ENCODE assay signal across 16 cellular contexts in the genomic region with DNA sequence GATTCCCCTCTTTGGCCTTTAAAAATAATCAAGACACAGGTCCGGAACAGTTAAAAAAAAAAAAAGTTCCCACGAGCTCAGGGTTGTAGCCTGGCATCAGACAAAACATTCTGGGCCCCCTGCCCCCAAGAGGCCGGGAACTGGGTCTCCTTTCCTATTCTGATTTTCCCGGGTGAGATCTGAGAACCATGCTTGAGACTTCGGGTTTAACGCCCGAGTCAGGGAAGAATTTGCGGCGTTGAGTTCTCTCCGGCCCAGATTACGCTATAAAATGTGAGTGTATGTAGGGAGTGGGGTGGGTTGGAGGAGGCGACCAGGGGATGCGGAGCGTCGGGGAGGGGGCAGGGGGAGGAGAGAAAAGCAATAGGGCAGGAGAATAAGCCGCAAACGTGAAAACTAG. TPM values are rescaled to one million over a fixed set of nuclear protein-coding genes. Genes with fewer than 3 reads are reported as not detected.
DNase-seq lines count a peak whose midpoint lies in the region; ATAC-seq lines count a peak whose summit lies in the region.
"Had no signal": no experiment of that assay in that cellular context is flagged by ENCODE, and none has a peak within 500 bp of the region (broad histone marks: within the 10 kb centered on the region; RNA-seq: fewer than 3 reads in every experiment).

No MANE protein-coding gene starts in this region.

- H3K27ac ChIP-seq in iPS-18a (ENCODE audit: low read length), result no peak overlapping the region
- H3K27ac ChIP-seq: ascending aorta had no signal

- no peaks in the 10 kb centered on the region for H3K9me3 ChIP-seq in iPS-18a (ENCODE audit: control insufficient read depth, low read depth, low read length)

- ATAC-seq in activated T-cell treated with anti-CD3 and anti-CD28 coated beads, Interleukin-2, amount 50 U/mL, for 4 hours, result no peak
- no peak for ATAC-seq in stimulated activated effector memory CD8-positive, alpha-beta T cell treated with anti-CD3 and anti-CD28 coated beads, Interleukin-12 subunit alpha, Interleukin-12 subunit beta, amount 100 ng/mL, for 72 hours
- ATAC-seq in GM19324 (IDR thresholded peaks at IDR 0.05; ENCODE audit: low FRiP score, unreplicated experiment), result no peak

- peaks cover 49% of the 10 kb centered on the region for H3K4me1 ChIP-seq in iPS-18a (ENCODE audit: control insufficient read depth, low read depth, low read length)

- no peak overlapping the region for H3K9ac ChIP-seq in iPS-18a (ENCODE audit: low read length)

- peak overlapping the region; percentile 42 for H3K4me3 Mint-ChIP-seq in activated T-cell treated with anti-CD3 and anti-CD28 coated beads, Interleukin-2, amount 50 U/mL, for 4 hours
- no peak overlapping the region for H3K4me3 Mint-ChIP-seq in activated T-helper 1 cell treated with anti-CD3 and anti-CD28 coated beads, Interleukin-12 subunit alpha, Interleukin-12 subunit beta, Interleukin-2, Interleukin-4 antibody, amounts not matched to agents 30 ng/mL and 10 ng/mL and 1 ng/mL, durations not matched to agents 14 hours and 24 hours and 36 hours
- peak overlapping the region; percentile 50 for H3K4me3 Mint-ChIP-seq in stimulated activated effector memory CD8-positive, alpha-beta T cell treated with anti-CD3 and anti-CD28 coated beads, Interleukin-12 subunit alpha, Interleukin-12 subunit beta, amount 100 ng/mL, for 72 hours

- H3K27ac Mint-ChIP-seq in activated T-helper 1 cell treated with anti-CD3 and anti-CD28 coated beads, Interleukin-12 subunit alpha, Interleukin-12 subunit beta, Interleukin-2, Interleukin-4 antibody, amounts not matched to agents 30 ng/mL and 10 ng/mL and 1 ng/mL, durations not matched to agents 14 hours and 24 hours and 36 hours, result peak overlapping the region; percentile 69
- H3K27ac Mint-ChIP-seq in stimulated activated effector memory CD8-positive, alpha-beta T cell treated with anti-CD3 and anti-CD28 coated beads, Interleukin-12 subunit alpha, Interleukin-12 subunit beta, amount 100 ng/mL, for 72 hours, result no peak overlapping the region
- H3K27ac Mint-ChIP-seq: memory B cell had no signal

- peaks cover 33% of the 10 kb centered on the region for H3K4me1 Mint-ChIP-seq in activated T-cell treated with anti-CD3 and anti-CD28 coated beads, Interleukin-2, amount 50 U/mL, for 4 hours (ENCODE audit: low read depth)
- H3K4me1 Mint-ChIP-seq in activated T-helper 1 cell treated with anti-CD3 and anti-CD28 coated beads, Interleukin-12 subunit alpha, Interleukin-12 subunit beta, Interleukin-2, Interleukin-4 antibody, amounts not matched to agents 30 ng/mL and 10 ng/mL and 1 ng/mL, durations not matched to agents 14 hours and 24 hours and 36 hours (ENCODE audit: low read depth), result peaks cover 6% of the 10 kb centered on the region
- peaks cover 40% of the 10 kb centered on the region for H3K4me1 Mint-ChIP-seq in stimulated activated effector memory CD8-positive, alpha-beta T cell treated with anti-CD3 and anti-CD28 coated beads, Interleukin-12 subunit alpha, Interleukin-12 subunit beta, amount 100 ng/mL, for 72 hours

- DNase-seq in activated T-cell treated with anti-CD3 and anti-CD28 coated beads, Interleukin-2, amount 50 U/mL, for 4 hours, result no peak
- no peak for DNase-seq in activated T-cell treated with anti-CD3 and anti-CD28 coated beads for 4 hours
- DNase-seq in activated T-helper 1 cell treated with anti-CD3 and anti-CD28 coated beads, Interleukin-12 subunit alpha, Interleukin-12 subunit beta, Interleukin-2, Interleukin-4 antibody, amounts not matched to agents 30 ng/mL and 10 ng/mL and 1 ng/mL, durations not matched to agents 14 hours and 24 hours and 36 hours (ENCODE audit: low spot score), result no peak
- DNase-seq in stimulated activated effector memory CD8-positive, alpha-beta T cell treated with anti-CD3 and anti-CD28 coated beads, Interleukin-12 subunit alpha, Interleukin-12 subunit beta, amount 100 ng/mL, for 72 hours (ENCODE audit: low spot score in 2 of 2), result peak in 1 of 2 donors; percentile 44
- no peak for DNase-seq in OCI-M1 (lab: John Stamatoyannopoulos, UW)
- DNase-seq in NCI-H1930 (lab: John Stamatoyannopoulos, UW), result no peak
- DNase-seq: AML-193, KG1, NCI-H2107, small intestine had no signal

- H3K27me3 ChIP-seq in iPS-18a (ENCODE audit: control insufficient read depth, insufficient read depth, low read length), result peaks cover 100% of the 10 kb centered on the region

- H3K36me3 ChIP-seq in iPS-18a (ENCODE audit: control insufficient read depth, low read depth, low read length), result no peaks in the 10 kb centered on the region
- H3K36me3 ChIP-seq: ascending aorta had no signal

- H3K36me3 Mint-ChIP-seq in activated T-cell treated with anti-CD3 and anti-CD28 coated beads, Interleukin-2, amount 50 U/mL, for 4 hours (ENCODE audit: insufficient read depth), result no peaks in the 10 kb centered on the region
- peaks cover 5% of the 10 kb centered on the region for H3K36me3 Mint-ChIP-seq in activated T-helper 1 cell treated with anti-CD3 and anti-CD28 coated beads, Interleukin-12 subunit alpha, Interleukin-12 subunit beta, Interleukin-2, Interleukin-4 antibody, amounts not matched to agents 30 ng/mL and 10 ng/mL and 1 ng/mL, durations not matched to agents 14 hours and 24 hours and 36 hours (ENCODE audit: low read depth)
- H3K36me3 Mint-ChIP-seq in stimulated activated effector memory CD8-positive, alpha-beta T cell treated with anti-CD3 and anti-CD28 coated beads, Interleukin-12 subunit alpha, Interleukin-12 subunit beta, amount 100 ng/mL, for 72 hours, result peaks cover 30% of the 10 kb centered on the region

- H3K27me3 Mint-ChIP-seq in activated T-cell treated with anti-CD3 and anti-CD28 coated beads, Interleukin-2, amount 50 U/mL, for 4 hours (ENCODE audit: low read depth), result peaks cover 81% of the 10 kb centered on the region
- H3K27me3 Mint-ChIP-seq in activated T-helper 1 cell treated with anti-CD3 and anti-CD28 coated beads, Interleukin-12 subunit alpha, Interleukin-12 subunit beta, Interleukin-2, Interleukin-4 antibody, amounts not matched to agents 30 ng/mL and 10 ng/mL and 1 ng/mL, durations not matched to agents 14 hours and 24 hours and 36 hours (ENCODE audit: insufficient read depth), result peaks cover 67% of the 10 kb centered on the region

- peak overlapping the region; percentile 52 for H3K4me3 ChIP-seq in iPS-18a (ENCODE audit: low read length)

- intact Hi-C loops in activated T-helper 1 cell treated with anti-CD3 and anti-CD28 coated beads, Interleukin-12 subunit alpha, Interleukin-12 subunit beta, Interleukin-2, Interleukin-4 antibody, amounts not matched to agents 30 ng/mL and 10 ng/mL and 1 ng/mL, durations not matched to agents 14 hours and 24 hours and 36 hours (cut with micrococcal nuclease), result no loop called here

- peaks cover 25% of the 10 kb centered on the region for H3K9me3 Mint-ChIP-seq in activated T-cell treated with anti-CD3 and anti-CD28 coated beads, Interleukin-2, amount 50 U/mL, for 4 hours
- peaks cover 19% of the 10 kb centered on the region for H3K9me3 Mint-ChIP-seq in activated T-helper 1 cell treated with anti-CD3 and anti-CD28 coated beads, Interleukin-12 subunit alpha, Interleukin-12 subunit beta, Interleukin-2, Interleukin-4 antibody, amounts not matched to agents 30 ng/mL and 10 ng/mL and 1 ng/mL, durations not matched to agents 14 hours and 24 hours and 36 hours
- peaks cover 11% of the 10 kb centered on the region for H3K9me3 Mint-ChIP-seq in stimulated activated effector memory CD8-positive, alpha-beta T cell treated with anti-CD3 and anti-CD28 coated beads, Interleukin-12 subunit alpha, Interleukin-12 subunit beta, amount 100 ng/mL, for 72 hours

RNA-seq across cellular contexts. Expression of gene ZIC1, which starts 2.6 kb away (rescaled TPM):
- not detected for total RNA-seq in activated T-cell treated with anti-CD3 and anti-CD28 coated beads, Interleukin-2, amount 50 U/mL, for 4 hours
- total RNA-seq in activated T-helper 1 cell treated with anti-CD3 and anti-CD28 coated beads, Interleukin-12 subunit alpha, Interleukin-12 subunit beta, Interleukin-2, Interleukin-4 antibody, amounts not matched to agents 30 ng/mL and 10 ng/mL and 1 ng/mL, durations not matched to agents 14 hours and 24 hours and 36 hours, result not detected in 2 replicates
- total RNA-seq: activated CD8-positive, alpha-beta memory T cell treated with anti-CD3 and anti-CD28 coated beads for 36 hours; epithelial cell of proximal tubule had no signal

RNA-seq across cellular contexts. Expression of gene ZIC4, which starts 5.4 kb away (rescaled TPM):
- total RNA-seq in activated T-cell treated with anti-CD3 and anti-CD28 coated beads, Interleukin-2, amount 50 U/mL, for 4 hours, result not detected
- total RNA-seq in activated T-helper 1 cell treated with anti-CD3 and anti-CD28 coated beads, Interleukin-12 subunit alpha, Interleukin-12 subunit beta, Interleukin-2, Interleukin-4 antibody, amounts not matched to agents 30 ng/mL and 10 ng/mL and 1 ng/mL, durations not matched to agents 14 hours and 24 hours and 36 hours, result not detected in 2 replicates
- total RNA-seq: activated CD8-positive, alpha-beta memory T cell treated with anti-CD3 and anti-CD28 coated beads for 36 hours; ascending aorta; epithelial cell of proximal tubule had no signal
